In the genomic region with DNA sequence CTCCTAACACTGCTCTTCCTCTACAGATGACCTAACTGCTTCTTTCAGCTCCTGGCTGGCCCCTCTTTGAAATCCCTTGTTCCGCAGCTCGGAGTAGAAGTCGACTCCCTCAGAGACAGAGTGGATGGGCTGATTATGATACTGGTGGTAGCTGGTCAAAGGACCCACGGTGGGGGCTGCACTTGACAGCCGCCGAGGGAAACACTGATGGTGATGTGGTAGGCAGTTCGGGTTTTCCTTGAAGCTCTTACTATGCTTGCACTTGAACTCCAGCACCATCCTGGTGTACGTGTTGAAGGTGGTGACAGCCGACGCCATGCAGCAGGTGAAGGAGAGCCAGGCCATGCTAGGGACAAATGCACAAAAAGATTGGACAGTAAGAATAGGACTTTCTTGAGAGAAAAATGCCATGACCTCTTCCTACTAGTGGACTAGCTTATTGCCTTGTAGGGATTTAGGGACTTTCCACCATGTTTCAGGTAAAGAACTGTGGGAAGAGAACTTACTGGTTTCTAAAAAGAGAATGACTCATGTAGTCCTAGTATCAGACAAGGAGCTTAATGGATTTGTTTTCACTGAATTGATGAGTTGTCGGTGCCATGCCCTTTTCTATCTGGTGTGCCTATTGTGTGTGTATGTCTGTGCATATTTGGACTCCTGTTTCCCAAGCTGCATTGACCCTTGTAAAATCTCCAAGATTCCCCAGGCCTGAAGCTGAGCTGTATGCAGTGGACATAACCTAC, we compare ENCODE assay signal across 23 cellular contexts. TPM values are rescaled to one million over a fixed set of nuclear protein-coding genes. Genes with fewer than 3 reads are reported as not detected.
"Had no signal": no experiment of that assay in that cellular context is flagged by ENCODE, and none has a peak within 500 bp of the region (broad histone marks: within the 10 kb centered on the region; RNA-seq: fewer than 3 reads in every experiment).

No MANE protein-coding gene starts in this region.

- H3K27ac Mint-ChIP-seq: activated naive CD4-positive, alpha-beta T cell treated with anti-CD3 and anti-CD28 coated beads for 36 hours; immature natural killer cell; natural killer cell; progenitor cell of endocrine pancreas; stimulated activated naive CD8-positive, alpha-beta T cell treated with anti-CD3 and anti-CD28 coated beads, Interleukin-15, Interleukin-2, amounts not matched to agents 100 ng/mL and 50 ng/mL, for 24 hours; T-helper 2 cell treated with Interferon-gamma antibody and Interleukin-4, amounts not matched to agents 5 μg/mL and 100 μg/mL, for 36 hours had no signal

- DNase-seq: activated CD4-positive, CD25-positive, alpha-beta regulatory T cell treated with anti-CD3 and anti-CD28 coated beads, Interleukin-2, amount 50 U/mL, for 72 hours; activated naive CD4-positive, alpha-beta T cell treated with anti-CD3 and anti-CD28 coated beads for 36 hours; activated T-cell treated with anti-CD3 and anti-CD28 coated beads, Interleukin-2, amount 50 U/mL, for 4 hours; anterior cingulate cortex; body of pancreas; glutamatergic neuron; immature natural killer cell; left ventricle myocardium superior; midbrain; natural killer cell; spleen; stimulated activated CD4-positive, alpha-beta T cell treated with anti-CD3 and anti-CD28 coated beads, Interleukin-4, amount 100 ng/mL, for 1 hour; substantia nigra had no signal

- H3K9me3 Mint-ChIP-seq: activated naive CD4-positive, alpha-beta T cell treated with anti-CD3 and anti-CD28 coated beads for 36 hours; activated T-cell treated with anti-CD3 and anti-CD28 coated beads, Interleukin-2, amount 50 U/mL, for 4 hours; immature natural killer cell; natural killer cell; stimulated activated naive CD8-positive, alpha-beta T cell treated with anti-CD3 and anti-CD28 coated beads, Interleukin-15, Interleukin-2, amounts not matched to agents 100 ng/mL and 50 ng/mL, for 24 hours; T-helper 2 cell treated with Interferon-gamma antibody and Interleukin-4, amounts not matched to agents 5 μg/mL and 100 μg/mL, for 36 hours had no signal

- H3K9me3 ChIP-seq: body of pancreas, spleen, tibial nerve had no signal

- H3K4me3 ChIP-seq: body of pancreas, hepatocyte, spleen, tibial nerve had no signal

- H3K36me3 Mint-ChIP-seq: natural killer cell had no signal

- H3K4me1 Mint-ChIP-seq: immature natural killer cell, natural killer cell had no signal

- H3K4me3 Mint-ChIP-seq: activated naive CD4-positive, alpha-beta T cell treated with anti-CD3 and anti-CD28 coated beads for 36 hours; activated T-cell treated with anti-CD3 and anti-CD28 coated beads, Interleukin-2, amount 50 U/mL, for 4 hours; immature natural killer cell; natural killer cell; stimulated activated naive CD8-positive, alpha-beta T cell treated with anti-CD3 and anti-CD28 coated beads, Interleukin-15, Interleukin-2, amounts not matched to agents 100 ng/mL and 50 ng/mL, for 24 hours; T-helper 2 cell treated with Interferon-gamma antibody and Interleukin-4, amounts not matched to agents 5 μg/mL and 100 μg/mL, for 36 hours had no signal

- H3K27ac ChIP-seq: body of pancreas, hepatocyte, spleen, tibial nerve, VCaP had no signal

- H3K27me3 ChIP-seq: body of pancreas, spleen, tibial nerve had no signal

- H3K4me1 ChIP-seq: body of pancreas, tibial nerve had no signal

- ATAC-seq: activated T-cell treated with anti-CD3 and anti-CD28 coated beads, Interleukin-2, amount 50 U/mL, for 4 hours; body of pancreas; left ventricle myocardium superior; natural killer cell; SK-N-SH treated with all-trans-retinoic acid at 6 μM for 48 hours had no signal

- H3K27me3 Mint-ChIP-seq: stimulated activated naive CD8-positive, alpha-beta T cell treated with anti-CD3 and anti-CD28 coated beads, Interleukin-15, Interleukin-2, amounts not matched to agents 100 ng/mL and 50 ng/mL, for 24 hours had no signal

RNA-seq across cellular contexts. Expression of a gene that starts 18.4 kb away (rescaled TPM):
- total RNA-seq: activated naive CD4-positive, alpha-beta T cell treated with anti-CD3 and anti-CD28 coated beads for 36 hours; activated T-cell treated with anti-CD3 and anti-CD28 coated beads, Interleukin-2, amount 50 U/mL, for 4 hours; cardiac septum; chondrocyte; hepatocyte; left ventricle myocardium superior; natural killer cell; osteocyte; spleen; tibial nerve had no signal
- polyA plus RNA-seq: spleen had no signal
